ENCODE assay signal across 8 cellular contexts in genomic region chr16:51987519-51987918, GRCh38.
"Had no signal": no experiment of that assay in that cellular context is flagged by ENCODE, and none has a peak within 500 bp of the region (broad histone marks: within the 10 kb centered on the region; RNA-seq: fewer than 3 reads in every experiment).

No MANE protein-coding gene starts in this region.

- FAIRE-seq: G401.6, GM12878, GM12891, GM12892, GM18507, GM19239 had no signal

- ATAC-seq: GM12878 had no signal

- DNase-seq: GDM1, GF-D8 had no signal

- H3K4me3 ChIP-seq: GM12878 had no signal
